Comparison of ENCODE assay signal across 8 cellular contexts in genomic region chr16:1871974-1872635, GRCh38. TPM values are rescaled to one million over a fixed set of nuclear protein-coding genes. Genes with fewer than 3 reads are reported as not detected.
DNase-seq lines count a peak whose midpoint lies in the region; ATAC-seq and TF ChIP-seq lines count a peak whose summit lies in the region.

TSS of gene MEIOB (minus strand) at chr16:1872164. CDS start at chr16:1868175, 3,989 bp downstream.

- no peak within 1 kb of the TSS for H3K4me3 ChIP-seq in adipocyte (ENCODE audit: low read length)
- peak within 1 kb of the TSS in 1 of 2 donors; percentile 27 for H3K4me3 ChIP-seq in ascending aorta

- H3K9me3 ChIP-seq in adipocyte (ENCODE audit: control insufficient read depth, low read length): no peaks in the 10 kb centered on the region
- no peaks in the 10 kb centered on the region for H3K9me3 ChIP-seq in ascending aorta

- no peak for ATAC-seq in HG03097 (IDR thresholded peaks at IDR 0.05; ENCODE audit: low FRiP score, unreplicated experiment)

- H3K4me1 ChIP-seq in adipocyte (ENCODE audit: control insufficient read depth, insufficient read depth, low read length) (peaks cover 8% of the 10 kb centered on the region), ascending aorta (no peaks in the 10 kb centered on the region)

- TF ChIP-seq CTCF in ascending aorta (IDR thresholded peaks at IDR 0.05): no peak

- H3K36me3 ChIP-seq in adipocyte (ENCODE audit: control insufficient read depth, insufficient read depth, low read length, severe bottlenecking): no peaks in the 10 kb centered on the region
- H3K36me3 ChIP-seq in ascending aorta: no peaks in the 10 kb centered on the region

- DNase-seq in CD1c-positive myeloid dendritic cell (ENCODE audit: extremely low spot score) (peak; percentile 62), NOMO-1 treated with dmso at 0.1 percent for 144 hours (lab: John Stamatoyannopoulos, UW; ENCODE audit: unreplicated experiment) (peak; percentile 68), adipocyte (ENCODE audit: low read depth) (peak; percentile 39), left kidney (ENCODE audit: low read depth, low spot score) (peak; percentile 75), ascending aorta (ENCODE audit: low spot score in 2 of 2) (no peak)
- peak; percentile 21 for DNase-seq in stimulated activated CD8-positive, alpha-beta memory T cell treated with anti-CD3 and anti-CD28 coated beads, Interleukin-7, amount 100 ng/mL, for 24 hours (ENCODE audit: low read depth)
- no peak for DNase-seq in central memory CD4-positive, alpha-beta T cell

- no peak within 1 kb of the TSS for H3K27ac ChIP-seq in ascending aorta

- intact Hi-C loops in ascending aorta (cut with DNase I): no loop called here

- H3K27me3 ChIP-seq in adipocyte (replicated peaks; ENCODE audit: control insufficient read depth, insufficient read depth, low read length) (peaks cover 16% of the 10 kb centered on the region), ascending aorta (peaks cover 5% of the 10 kb centered on the region)

- no peak within 1 kb of the TSS for H3K9ac ChIP-seq in adipocyte (ENCODE audit: low read length)

RNA-seq across cellular contexts. Expression of gene MEIOB, which starts in this region (rescaled TPM):
- not detected for total RNA-seq in ascending aorta

Comparison
In these comparisons a context has a peak if more than half of its experiments do, and no peak if none do; other contexts are left out.
1. DNase-seq: peak in CD1c-positive myeloid dendritic cell (single experiment), NOMO-1 treated with dmso at 0.1 percent for 144 hours (single experiment), adipocyte (single experiment), left kidney (single experiment) and stimulated activated CD8-positive, alpha-beta memory T cell treated with anti-CD3 and anti-CD28 coated beads, Interleukin-7, amount 100 ng/mL, for 24 hours (single experiment); none in central memory CD4-positive, alpha-beta T cell (single experiment) and ascending aorta (0 of 2).